9 cellular contexts compared by ENCODE assay signal in the genomic region with DNA sequence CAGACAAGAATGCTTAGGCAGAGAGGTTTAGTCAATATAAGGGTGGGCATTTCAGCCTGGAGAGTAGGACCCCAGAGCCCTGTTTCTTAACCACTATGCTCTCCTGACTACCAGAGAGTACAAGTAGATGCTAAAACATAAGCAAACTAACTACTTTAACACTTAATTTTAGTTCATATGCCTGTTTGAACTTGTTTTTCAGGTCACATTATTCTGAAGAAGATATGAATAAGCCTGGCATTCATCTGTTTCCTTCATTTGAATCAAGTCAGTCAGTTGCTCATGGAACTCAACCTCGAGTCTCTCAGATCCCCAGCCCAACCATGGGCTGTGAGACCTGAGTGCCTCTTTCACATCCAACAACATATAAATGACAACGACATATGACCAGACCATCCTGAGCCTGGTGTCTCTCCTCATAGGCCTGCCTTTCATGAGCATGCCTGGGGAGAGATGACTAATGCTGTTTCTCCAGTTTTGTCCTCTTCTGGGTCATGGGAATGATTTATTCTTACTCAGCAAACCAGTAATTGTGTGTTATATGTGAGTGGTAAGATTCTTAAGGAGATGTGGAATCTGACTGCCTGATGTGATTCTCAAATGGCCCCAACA.
DNase-seq lines count a peak whose midpoint lies in the region; ATAC-seq and TF ChIP-seq lines count a peak whose summit lies in the region.
"Had no signal": no experiment of that assay in that cellular context is flagged by ENCODE, and none has a peak within 500 bp of the region (broad histone marks: within the 10 kb centered on the region; RNA-seq: fewer than 3 reads in every experiment).

No MANE protein-coding gene starts in this region.

- H3K4me3 ChIP-seq in esophagus (ENCODE audit: low read depth in 1 of 2, low read length in 2 of 2) (no peak overlapping the region), smooth muscle cell (no peak overlapping the region), OCI-LY7 (ENCODE audit: low read depth, low read length, poor library complexity, severe bottlenecking) (no peak overlapping the region)

- H3K79me2 ChIP-seq in smooth muscle cell (ENCODE audit: low read depth): no peaks in the 10 kb centered on the region
- H3K79me2 ChIP-seq in OCI-LY7 (ENCODE audit: insufficient read depth, low read depth, low read length): no peaks in the 10 kb centered on the region

- intact Hi-C loops in OCI-LY7 (cut with micrococcal nuclease; ENCODE audit: unreplicated experiment): no loop called here

- H3K4me1 Mint-ChIP-seq in T-helper 1 cell treated with Interleukin-12 subunit alpha and Interleukin-12 subunit beta and Interleukin-4 antibody, amounts not matched to agents 30 μg/mL and 1 μg/mL, for 36 hours (ENCODE audit: low read depth): peaks cover 72% of the 10 kb centered on the region

- H3F3A ChIP-seq in smooth muscle cell (ENCODE audit: low read depth): no peaks in the 10 kb centered on the region

- TF ChIP-seq CTCF in smooth muscle cell (IDR thresholded peaks at IDR 0.05; ENCODE audit: borderline replicate concordance, insufficient read depth, poor library complexity, severe bottlenecking) (no peak), OCI-LY7 (conservative IDR thresholded peaks at IDR 0.05; ENCODE audit: low read length) (no peak)

- H3K4me1 ChIP-seq in esophagus (ENCODE audit: control insufficient read depth in 2 of 2, insufficient read depth in 2 of 2, low read length in 1 of 2) (peaks cover 0 to 4% of the 10 kb centered on the region in 2 donors), smooth muscle cell (ENCODE audit: low read depth) (peaks cover 7% of the 10 kb centered on the region), OCI-LY7 (ENCODE audit: insufficient read depth, low read length, poor library complexity, severe bottlenecking) (peaks cover 35% of the 10 kb centered on the region)

- POLR2A ChIA-PET in OCI-LY7 (lab: Charles Lee): interaction anchor here (0.6 to 0.7 kb wide), 2 partner anchors 9 to 127 kb away, joined by 3 read pairs; no protein-coding TSS in a partner anchor

- H3K36me3 ChIP-seq in esophagus (ENCODE audit: control insufficient read depth in 2 of 2, insufficient read depth in 2 of 2, low read length in 1 of 2) (no peaks in the 10 kb centered on the region), smooth muscle cell (ENCODE audit: low read depth) (no peaks in the 10 kb centered on the region), OCI-LY7 (ENCODE audit: insufficient read depth, low read length) (no peaks in the 10 kb centered on the region; the same call in 1 of the 2 replicates)

- WGBS in esophagus, 2 donors: 45 to 68% methylated on average over 2 of the region's 2 CpGs
- WGBS in smooth muscle cell (ENCODE audit: low lambda C conversion rate): 42% methylated on average over 2 of the region's 2 CpGs

- no peak overlapping the region for H3K4me3 Mint-ChIP-seq in T-helper 1 cell treated with Interleukin-12 subunit alpha and Interleukin-12 subunit beta and Interleukin-4 antibody, amounts not matched to agents 30 μg/mL and 1 μg/mL, for 36 hours
- H3K4me3 Mint-ChIP-seq: activated CD8-positive, alpha-beta memory T cell treated with anti-CD3 and anti-CD28 coated beads, Interleukin-2, amount 10 ng/mL, durations not matched to agents 7 days and 5 days had no signal

- peaks cover 48% of the 10 kb centered on the region for H3K36me3 Mint-ChIP-seq in T-helper 1 cell treated with Interleukin-12 subunit alpha and Interleukin-12 subunit beta and Interleukin-4 antibody, amounts not matched to agents 30 μg/mL and 1 μg/mL, for 36 hours (ENCODE audit: low read depth)

- peak overlapping the region; percentile 87 for H3K27ac Mint-ChIP-seq in T-helper 1 cell treated with Interleukin-12 subunit alpha and Interleukin-12 subunit beta and Interleukin-4 antibody, amounts not matched to agents 30 μg/mL and 1 μg/mL, for 36 hours
- H3K27ac Mint-ChIP-seq: activated CD8-positive, alpha-beta memory T cell treated with anti-CD3 and anti-CD28 coated beads, Interleukin-2, amount 10 ng/mL, durations not matched to agents 7 days and 5 days had no signal

- H3K27ac ChIP-seq in esophagus (ENCODE audit: low read depth in 2 of 2, low read length in 1 of 2): peak overlapping the region; percentile 78 to 91
- peak overlapping the region; percentile 72 for H3K27ac ChIP-seq in smooth muscle cell (ENCODE audit: low read depth)
- H3K27ac ChIP-seq in OCI-LY7 (ENCODE audit: low read depth, low read length, poor library complexity, severe bottlenecking): no peak overlapping the region

- no peak overlapping the region for H3K4me2 ChIP-seq in smooth muscle cell
- no peak overlapping the region for H3K4me2 ChIP-seq in OCI-LY7 (ENCODE audit: low read length)

- no peaks in the 10 kb centered on the region for H3K27me3 Mint-ChIP-seq in T-helper 1 cell treated with Interleukin-12 subunit alpha and Interleukin-12 subunit beta and Interleukin-4 antibody, amounts not matched to agents 30 μg/mL and 1 μg/mL, for 36 hours (ENCODE audit: low read depth)
- H3K27me3 Mint-ChIP-seq: activated CD8-positive, alpha-beta memory T cell treated with anti-CD3 and anti-CD28 coated beads, Interleukin-2, amount 10 ng/mL, durations not matched to agents 7 days and 5 days had no signal

- H4K20me1 ChIP-seq in smooth muscle cell (ENCODE audit: low read depth) (no peaks in the 10 kb centered on the region), OCI-LY7 (ENCODE audit: insufficient read depth, low read length) (no peaks in the 10 kb centered on the region)

- H3K27me3 ChIP-seq in esophagus (ENCODE audit: control insufficient read depth in 1 of 2, insufficient read depth in 2 of 2, low read length in 2 of 2): no peaks in the 10 kb centered on the region
- no peaks in the 10 kb centered on the region for H3K27me3 ChIP-seq in smooth muscle cell (ENCODE audit: low read depth)

- ATAC-seq in HG03045 (IDR thresholded peaks at IDR 0.05; ENCODE audit: unreplicated experiment): no peak
- ATAC-seq: activated CD8-positive, alpha-beta memory T cell treated with anti-CD3 and anti-CD28 coated beads, Interleukin-2, amount 10 ng/mL, durations not matched to agents 7 days and 5 days had no signal

- DNase-seq in T-helper 1 cell: no peak
- DNase-seq in RPMI7951 (ENCODE audit: low read depth): peak; percentile 70
- DNase-seq in smooth muscle cell (lab: John Stamatoyannopoulos, UW; ENCODE audit: unreplicated experiment): no peak
- DNase-seq in OCI-LY7 (ENCODE audit: low spot score): no peak
- no peak for DNase-seq in germinal center (ENCODE audit: low spot score)
- DNase-seq: activated CD8-positive, alpha-beta memory T cell treated with anti-CD3 and anti-CD28 coated beads, Interleukin-2, amount 10 ng/mL, durations not matched to agents 7 days and 5 days had no signal

- H3K9ac ChIP-seq in smooth muscle cell (ENCODE audit: low read depth): no peak overlapping the region

- H3K9me3 ChIP-seq in esophagus (ENCODE audit: control insufficient read depth in 2 of 2, insufficient read depth in 1 of 2, low read depth in 1 of 2, low read length in 1 of 2) (peaks cover 2 to 6% of the 10 kb centered on the region in 2 donors), smooth muscle cell (replicated peaks; ENCODE audit: low read depth) (no peaks in the 10 kb centered on the region), OCI-LY7 (ENCODE audit: low read length) (peaks cover 24% of the 10 kb centered on the region; the same call in 1 of the 2 replicates)

- peaks cover 44% of the 10 kb centered on the region for H3K9me3 Mint-ChIP-seq in T-helper 1 cell treated with Interleukin-12 subunit alpha and Interleukin-12 subunit beta and Interleukin-4 antibody, amounts not matched to agents 30 μg/mL and 1 μg/mL, for 36 hours

- H2AFZ ChIP-seq in smooth muscle cell (ENCODE audit: low read depth): peak overlapping the region; percentile 6
- H2AFZ ChIP-seq in OCI-LY7 (ENCODE audit: low read length): no peak overlapping the region

- no peaks in the 10 kb centered on the region for H3K9me2 ChIP-seq in OCI-LY7 (ENCODE audit: insufficient read depth, low read length)

- no TSS peak for BruUV-seq in OCI-LY7 (replicated peaks; lab: Mats Ljungman, UMichigan)

- CTCF ChIA-PET in OCI-LY7 (lab: Charles Lee; ENCODE audit: unreplicated experiment): no interaction called here
